ENCODE assay signal across 10 cellular contexts in genomic region chr14:49969961-49970360, GRCh38.
DNase-seq lines count a peak whose midpoint lies in the region; ATAC-seq and TF ChIP-seq lines count a peak whose summit lies in the region.
"Had no signal": no experiment of that assay in that cellular context is flagged by ENCODE, and none has a peak within 500 bp of the region (broad histone marks: within the 10 kb centered on the region; RNA-seq: fewer than 3 reads in every experiment).

No MANE protein-coding gene starts in this region.

- DNase-seq in stimulated activated naive CD8-positive, alpha-beta T cell treated with anti-CD3 and anti-CD28 coated beads, Interleukin-15, Interleukin-2, amounts not matched to agents 100 U/mL and 50 U/mL, for 24 hours, result no peak
- DNase-seq in brain microvascular endothelial cell (no peak), natural killer cell (no peak), vagina (ENCODE audit: extremely low spot score in 2 of 2) (no peak), posterior vena cava (ENCODE audit: low spot score) (no peak), NCI-H345 treated with DMSO at 0.1 percent for 48 hours (lab: John Stamatoyannopoulos, UW; ENCODE audit: unreplicated experiment) (no peak)
- DNase-seq in activated effector memory CD4-positive, alpha-beta T cell treated with Interleukin-2 at 50 U/mL for 16 hours, result no peak
- DNase-seq: NCI-H526, WERI-Rb-1 had no signal

- H3K27me3 ChIP-seq in brain microvascular endothelial cell (replicated peaks) (no peaks in the 10 kb centered on the region), vagina (no peaks in the 10 kb centered on the region)

- H3K4me1 ChIP-seq in vagina, result peaks cover 60% of the 10 kb centered on the region

- no peak overlapping the region for H3K4me3 Mint-ChIP-seq in stimulated activated naive CD8-positive, alpha-beta T cell treated with anti-CD3 and anti-CD28 coated beads, Interleukin-15, Interleukin-2, amounts not matched to agents 100 ng/mL and 50 ng/mL, for 24 hours
- H3K4me3 Mint-ChIP-seq in natural killer cell, result no peak overlapping the region

- no peak for TF ChIP-seq POLR2A in vagina (IDR thresholded peaks at IDR 0.05)

- in situ Hi-C loops in brain microvascular endothelial cell (cut with HindIII; ENCODE audit: low pct_ligation_motif_present, low sequenced_read_pairs), result no loop called here

- no peaks in the 10 kb centered on the region for H3K36me3 Mint-ChIP-seq in stimulated activated naive CD8-positive, alpha-beta T cell treated with anti-CD3 and anti-CD28 coated beads, Interleukin-15, Interleukin-2, amounts not matched to agents 100 ng/mL and 50 ng/mL, for 24 hours (ENCODE audit: low read depth)
- H3K36me3 Mint-ChIP-seq in natural killer cell, result no peaks in the 10 kb centered on the region

- ATAC-seq in stimulated activated naive CD8-positive, alpha-beta T cell treated with anti-CD3 and anti-CD28 coated beads, Interleukin-15, Interleukin-2, amounts not matched to agents 100 U/mL and 50 U/mL, for 24 hours, result no peak
- ATAC-seq in natural killer cell, result no peak

- peaks cover 56% of the 10 kb centered on the region for H3K4me1 Mint-ChIP-seq in stimulated activated naive CD8-positive, alpha-beta T cell treated with anti-CD3 and anti-CD28 coated beads, Interleukin-15, Interleukin-2, amounts not matched to agents 100 ng/mL and 50 ng/mL, for 24 hours (ENCODE audit: low read depth)
- peaks cover 31 to 33% of the 10 kb centered on the region in 2 donors for H3K4me1 Mint-ChIP-seq in natural killer cell

- no peaks in the 10 kb centered on the region for H3K9me3 ChIP-seq in vagina

- H3K4me3 ChIP-seq in brain microvascular endothelial cell (ENCODE audit: low read depth, low read length) (no peak overlapping the region), vagina (no peak overlapping the region)

- no peaks in the 10 kb centered on the region for H3K9me3 Mint-ChIP-seq in stimulated activated naive CD8-positive, alpha-beta T cell treated with anti-CD3 and anti-CD28 coated beads, Interleukin-15, Interleukin-2, amounts not matched to agents 100 ng/mL and 50 ng/mL, for 24 hours
- H3K9me3 Mint-ChIP-seq in natural killer cell, result no peaks in the 10 kb centered on the region

- TF ChIP-seq CTCF in brain microvascular endothelial cell (IDR thresholded peaks at IDR 0.05; ENCODE audit: low read depth, low read length, missing control alignments), result no peak
- TF ChIP-seq CTCF in natural killer cell (IDR thresholded peaks at IDR 0.05), result no peak
- no peak for TF ChIP-seq CTCF in vagina (IDR thresholded peaks at IDR 0.05)

- peak overlapping the region; percentile 98 for H3K27ac Mint-ChIP-seq in stimulated activated naive CD8-positive, alpha-beta T cell treated with anti-CD3 and anti-CD28 coated beads, Interleukin-15, Interleukin-2, amounts not matched to agents 100 ng/mL and 50 ng/mL, for 24 hours
- H3K27ac Mint-ChIP-seq in natural killer cell, result peak overlapping the region; percentile 92 to 95

- H3K36me3 ChIP-seq in brain microvascular endothelial cell (replicated peaks), result no peaks in the 10 kb centered on the region
- H3K36me3 ChIP-seq in vagina, result no peaks in the 10 kb centered on the region
- H3K36me3 ChIP-seq: WERI-Rb-1 had no signal

- intact Hi-C loops in natural killer cell (cut with micrococcal nuclease), result loop anchor here (5.0 kb wide), 1 partner anchor 38 kb away; no protein-coding TSS in a partner anchor
- intact Hi-C loops in vagina (cut with DNase I), result no loop called here
- intact Hi-C loops in posterior vena cava (cut with DNase I), result no loop called here

- H3K27me3 Mint-ChIP-seq in stimulated activated naive CD8-positive, alpha-beta T cell treated with anti-CD3 and anti-CD28 coated beads, Interleukin-15, Interleukin-2, amounts not matched to agents 100 ng/mL and 50 ng/mL, for 24 hours, result no peaks in the 10 kb centered on the region
- H3K27me3 Mint-ChIP-seq in natural killer cell (ENCODE audit: low read depth in 2 of 2), result no peaks in the 10 kb centered on the region

- H3K27ac ChIP-seq in brain microvascular endothelial cell (peak overlapping the region; percentile 2), vagina (peak overlapping the region; percentile 87)
- H3K27ac ChIP-seq: WERI-Rb-1 had no signal
